ENCODE assay signal across 15 cellular contexts in genomic region chr14:99839696-99840095, GRCh38. TPM values are rescaled to one million over a fixed set of nuclear protein-coding genes. Genes with fewer than 3 reads are reported as not detected.
DNase-seq lines count a peak whose midpoint lies in the region; ATAC-seq and TF ChIP-seq lines count a peak whose summit lies in the region.
"Had no signal": no experiment of that assay in that cellular context is flagged by ENCODE, and none has a peak within 500 bp of the region (broad histone marks: within the 10 kb centered on the region; RNA-seq: fewer than 3 reads in every experiment).

No MANE protein-coding gene starts in this region.

- H2AFZ ChIP-seq in SK-N-SH (ENCODE audit: low read depth) = no peak overlapping the region

- H3K4me1 ChIP-seq in right atrium auricular region = peaks cover 0 to 39% of the 10 kb centered on the region in 2 donors
- H3K4me1 ChIP-seq in SJSA1 (replicated peaks) = peaks cover 11% of the 10 kb centered on the region
- no peaks in the 10 kb centered on the region for H3K4me1 ChIP-seq in mesendoderm (ENCODE audit: control insufficient read depth, low read depth, low read length)
- H3K4me1 ChIP-seq in aorta (ENCODE audit: control insufficient read depth in 1 of 2, insufficient read depth in 2 of 2, low read length in 2 of 2) = peaks cover 0 to 4% of the 10 kb centered on the region in 2 donors
- peaks cover 2 to 6% of the 10 kb centered on the region in 2 experiments; a peak in 2 of 4 replicates for H3K4me1 ChIP-seq in SK-N-SH (ENCODE audit: control insufficient read depth in 1 of 2, insufficient read depth in 2 of 2, low read depth in 1 of 2, low read length in 1 of 2)
- H3K4me1 ChIP-seq: BE2C had no signal

- TF ChIP-seq CTCF in right atrium auricular region (IDR thresholded peaks at IDR 0.05) (no peak), SK-N-SH (IDR thresholded peaks at IDR 0.05) (no peak)

- POLR2A ChIA-PET in SK-N-SH (lab: Yijun Ruan, JAX) = no interaction called here

- intact Hi-C loops in left ventricle myocardium superior (cut with micrococcal nuclease) (no loop called here), aorta (cut with DNase I) (loop anchor here in 1 of 2 donors (2.0 kb wide), 1 partner anchor 29 kb away; no protein-coding TSS in a partner anchor)

- no peak overlapping the region for H3K23ac ChIP-seq in mesendoderm (ENCODE audit: low read length)

- H3K27me3 ChIP-seq in right atrium auricular region (no peaks in the 10 kb centered on the region), SJSA1 (replicated peaks) (no peaks in the 10 kb centered on the region), mesendoderm (ENCODE audit: insufficient read depth, low read length, poor library complexity) (no peaks in the 10 kb centered on the region), aorta (ENCODE audit: control insufficient read depth in 1 of 2, insufficient read depth in 2 of 2, low read length in 1 of 2) (no peaks in the 10 kb centered on the region), SK-N-SH (ENCODE audit: insufficient read depth) (no peaks in the 10 kb centered on the region)
- H3K27me3 ChIP-seq: BE2C had no signal

- no peak overlapping the region for H3K4ac ChIP-seq in mesendoderm (ENCODE audit: low read depth, low read length)

- no peak overlapping the region for H4K5ac ChIP-seq in mesendoderm (ENCODE audit: low read length)

- H3K36me3 ChIP-seq in right atrium auricular region (no peaks in the 10 kb centered on the region), SJSA1 (no peaks in the 10 kb centered on the region), mesendoderm (ENCODE audit: control insufficient read depth, insufficient read depth, low read length) (no peaks in the 10 kb centered on the region), aorta (ENCODE audit: control insufficient read depth in 1 of 2, insufficient read depth in 2 of 2, low read length in 1 of 2) (no peaks in the 10 kb centered on the region), SK-N-SH (replicated peaks in 1 of 2; ENCODE audit: control insufficient read depth in 1 of 2, insufficient read depth in 2 of 2, low read length in 1 of 2) (no peaks in the 10 kb centered on the region)
- H3K36me3 ChIP-seq: BE2C had no signal

- no peak overlapping the region for H3K4me3 ChIP-seq in right atrium auricular region
- no peak overlapping the region for H3K4me3 ChIP-seq in SJSA1
- no peak overlapping the region for H3K4me3 ChIP-seq in mesendoderm (ENCODE audit: low read length)
- H3K4me3 ChIP-seq in aorta (ENCODE audit: low read length in 2 of 2) = no peak overlapping the region
- H3K4me3 ChIP-seq in SK-N-SH (ENCODE audit: low read depth in 2 of 2, low read length in 1 of 2) = no peak overlapping the region
- H3K4me3 ChIP-seq: A549 had no signal

- CTCF ChIA-PET in SK-N-SH (lab: Yijun Ruan, JAX) = interaction anchor here (1.0 kb wide), 1 partner anchor 46 kb away, joined by 3 read pairs; no protein-coding TSS in a partner anchor

- no peak for TF ChIP-seq RAD21 in SK-N-SH (IDR thresholded peaks at IDR 0.05; ENCODE audit: low read length)

- peak; percentile 70 for ATAC-seq in left ventricle myocardium superior
- no peak for ATAC-seq in aorta (ENCODE audit: low FRiP score)

- H2AK5ac ChIP-seq in mesendoderm (ENCODE audit: low read length) = no peak overlapping the region

- no peaks in the 10 kb centered on the region for H3F3A ChIP-seq in SK-N-SH (replicated peaks; ENCODE audit: insufficient read depth)

- no peak overlapping the region for H2BK5ac ChIP-seq in mesendoderm (ENCODE audit: low read length)

- H3K27ac ChIP-seq in right atrium auricular region (no peak overlapping the region), SJSA1 (peak overlapping the region; percentile 61; the same call in 1 of the 2 replicates), mesendoderm (ENCODE audit: low read depth, low read length) (no peak overlapping the region), aorta (ENCODE audit: low read depth in 1 of 2, low read length in 2 of 2) (no peak overlapping the region), SK-N-SH (ENCODE audit: low read depth in 2 of 2, low read length in 1 of 2) (no peak overlapping the region)
- H3K27ac ChIP-seq: C4-2B had no signal

- H3K9me2 ChIP-seq in SK-N-SH = no peaks in the 10 kb centered on the region

- H3K56ac ChIP-seq in mesendoderm (ENCODE audit: low read length) = no peak overlapping the region

- no peak overlapping the region for H2BK120ac ChIP-seq in mesendoderm (ENCODE audit: low read depth, low read length)

- H3K18ac ChIP-seq in mesendoderm (ENCODE audit: low read length) = peak overlapping the region; percentile 25

- DNase-seq in left ventricle myocardium superior (peak; percentile 31), right atrium auricular region (ENCODE audit: low spot score) (no peak), SJSA1 (ENCODE audit: low read depth in 1 of 2, low spot score in 2 of 2) (no peak), mesendoderm (no peak), superior temporal gyrus (ENCODE audit: extremely low spot score) (peak; percentile 6), aorta (no peak), SK-N-SH (no peak)
- DNase-seq in activated T-cell treated with anti-CD3 and anti-CD28 coated beads, Interleukin-2, amount 50 U/mL, for 48 hours = no peak
- DNase-seq: BE2C; CD4-positive, alpha-beta memory T cell; DMS79; HCEC 1CT; HFFc6 had no signal

- no CpG with 5 or more reads among the region's 8 CpGs for WGBS in mesendoderm (ENCODE audit: extremely low coverage, insufficient coverage, low lambda C conversion rate)
- 89 to 97% methylated on average over 8 of the region's 8 CpGs for WGBS in aorta, 2 donors
- WGBS in SK-N-SH (ENCODE audit: low lambda C conversion rate) = 95% methylated on average over 8 of the region's 8 CpGs

- TF ChIP-seq EP300 in SK-N-SH (IDR thresholded peaks at IDR 0.05; ENCODE audit: borderline replicate concordance in 1 of 2, low read depth in 1 of 2, low read length in 1 of 2) = no peak

- H3K9me3 ChIP-seq in right atrium auricular region = no peaks in the 10 kb centered on the region
- no peaks in the 10 kb centered on the region for H3K9me3 ChIP-seq in SJSA1 (replicated peaks)
- H3K9me3 ChIP-seq in aorta (ENCODE audit: control insufficient read depth, low read length) = no peaks in the 10 kb centered on the region
- no peaks in the 10 kb centered on the region for H3K9me3 ChIP-seq in SK-N-SH
- H3K9me3 ChIP-seq: A549, BE2C had no signal

- H3K9ac ChIP-seq in mesendoderm (ENCODE audit: low read length) (no peak overlapping the region), SK-N-SH (no peak overlapping the region)

- H3K79me1 ChIP-seq in mesendoderm (ENCODE audit: low read length) = no peaks in the 10 kb centered on the region

- no peak overlapping the region for H4K8ac ChIP-seq in mesendoderm (ENCODE audit: low read depth, low read length)

- no peaks in the 10 kb centered on the region; the same call in 1 of the 2 replicates for H4K20me1 ChIP-seq in SK-N-SH (ENCODE audit: insufficient read depth)

- no peaks in the 10 kb centered on the region for H3K79me2 ChIP-seq in mesendoderm (ENCODE audit: control insufficient read depth, insufficient read depth, low read length)
- peaks cover 2% of the 10 kb centered on the region; the same call in 1 of the 2 replicates for H3K79me2 ChIP-seq in SK-N-SH (ENCODE audit: insufficient read depth)

- H2BK15ac ChIP-seq in mesendoderm (replicated peaks; ENCODE audit: low read depth) = no peak overlapping the region

- H3K4me2 ChIP-seq in mesendoderm (ENCODE audit: low read length) = no peak overlapping the region
- no peak overlapping the region for H3K4me2 ChIP-seq in SK-N-SH

TF ChIP-seq in SK-N-SH, 30 proteins besides CTCF, POLR2A, EP300 and RAD21 (continues in another document):
- no peak for TF ChIP-seq TAF1 (IDR thresholded peaks at IDR 0.05; ENCODE audit: borderline replicate concordance, low read depth, low read length)
- no peak for TF ChIP-seq FOXM1 (IDR thresholded peaks at IDR 0.05; ENCODE audit: low read depth)
- TF ChIP-seq TEAD4 (IDR thresholded peaks at IDR 0.05; ENCODE audit: borderline replicate concordance, insufficient read depth) = no peak
- TF ChIP-seq, protein P1, sequence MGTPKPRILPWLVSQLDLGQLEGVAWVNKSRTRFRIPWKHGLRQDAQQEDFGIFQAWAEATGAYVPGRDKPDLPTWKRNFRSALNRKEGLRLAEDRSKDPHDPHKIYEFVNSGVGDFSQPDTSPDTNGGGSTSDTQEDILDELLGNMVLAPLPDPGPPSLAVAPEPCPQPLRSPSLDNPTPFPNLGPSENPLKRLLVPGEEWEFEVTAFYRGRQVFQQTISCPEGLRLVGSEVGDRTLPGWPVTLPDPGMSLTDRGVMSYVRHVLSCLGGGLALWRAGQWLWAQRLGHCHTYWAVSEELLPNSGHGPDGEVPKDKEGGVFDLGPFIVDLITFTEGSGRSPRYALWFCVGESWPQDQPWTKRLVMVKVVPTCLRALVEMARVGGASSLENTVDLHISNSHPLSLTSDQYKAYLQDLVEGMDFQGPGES (IDR thresholded peaks at IDR 0.05; ENCODE audit: low read depth, low read length) = no peak
- TF ChIP-seq MEF2A (IDR thresholded peaks at IDR 0.05; ENCODE audit: borderline replicate concordance, low read depth) = no peak
- TF ChIP-seq GABPA (IDR thresholded peaks at IDR 0.05; ENCODE audit: low read depth) = no peak
- no peak for TF ChIP-seq USF1 (IDR thresholded peaks at IDR 0.05; ENCODE audit: borderline replicate concordance, low read depth)
- TF ChIP-seq FOSL2 (IDR thresholded peaks at IDR 0.05; ENCODE audit: borderline replicate concordance, low read depth) = no peak
- no peak for TF ChIP-seq RXRA (IDR thresholded peaks at IDR 0.05; ENCODE audit: borderline replicate concordance, low read depth)
- no peak for TF ChIP-seq YY1 (IDR thresholded peaks at IDR 0.05; ENCODE audit: low read depth)
- no peak for TF ChIP-seq NFIC (IDR thresholded peaks at IDR 0.05; ENCODE audit: borderline replicate concordance)
- no peak for TF ChIP-seq SMC3 (IDR thresholded peaks at IDR 0.05; ENCODE audit: low read depth, low read length)
- no peak for TF ChIP-seq POLR2AphosphoS5 (IDR thresholded peaks at IDR 0.05; ENCODE audit: low read depth, low read length)
- no peak for TF ChIP-seq SIN3A (IDR thresholded peaks at IDR 0.05; ENCODE audit: borderline replicate concordance, low read depth, low read length)

RNA-seq across cellular contexts. Expression of gene EML1, which starts 46.5 kb away (rescaled TPM):
- 42.9 TPM for total RNA-seq in left ventricle myocardium superior
- 10 to 100 TPM; 28.3 to 30.2 TPM for total RNA-seq in right atrium auricular region
- 86.7 and 94.7 TPM in 2 replicates for total RNA-seq in SJSA1 (2014; rRNA removed; shearing (Covaris generic))
- polyA plus RNA-seq in mesendoderm (2013, experiment 1 of 2) = 4.8 TPM
- 5.6 TPM for polyA plus RNA-seq in mesendoderm (2013, experiment 2 of 2)
- 10 to 100 TPM; 45.9 to 62.0 TPM for total RNA-seq in aorta
- 10 to 100 TPM in 1 of 2 donors, 1 to 10 TPM in 1; 4.8 to 27.4 TPM for polyA plus RNA-seq in aorta
- 4.4 and 6.3 TPM in 2 replicates for polyA plus RNA-seq in SK-N-SH (2012; rRNA removed)
- polyA plus RNA-seq in SK-N-SH (2012; cell fraction: cytosol; rRNA removed) = 5.2 and 5.8 TPM in 2 replicates
- polyA plus RNA-seq in SK-N-SH (2012; cell fraction: nucleus; rRNA removed) = 5.8 and 7.2 TPM in 2 replicates
- polyA plus RNA-seq: CD4-positive, alpha-beta memory T cell had no signal

Comparison
In these comparisons a context has a peak if more than half of its experiments do, and no peak if none do; other contexts are left out.
1. DNase-seq: peak in left ventricle myocardium superior (single experiment) and superior temporal gyrus (single experiment); none in right atrium auricular region (single experiment), SJSA1 (0 of 2), mesendoderm (single experiment), aorta (0 of 2), SK-N-SH (single experiment) and activated T-cell treated with anti-CD3 and anti-CD28 coated beads, Interleukin-2, amount 50 U/mL, for 48 hours (0 of 2).